Comparison of ENCODE assay signal across 9 cellular contexts in the genomic region with DNA sequence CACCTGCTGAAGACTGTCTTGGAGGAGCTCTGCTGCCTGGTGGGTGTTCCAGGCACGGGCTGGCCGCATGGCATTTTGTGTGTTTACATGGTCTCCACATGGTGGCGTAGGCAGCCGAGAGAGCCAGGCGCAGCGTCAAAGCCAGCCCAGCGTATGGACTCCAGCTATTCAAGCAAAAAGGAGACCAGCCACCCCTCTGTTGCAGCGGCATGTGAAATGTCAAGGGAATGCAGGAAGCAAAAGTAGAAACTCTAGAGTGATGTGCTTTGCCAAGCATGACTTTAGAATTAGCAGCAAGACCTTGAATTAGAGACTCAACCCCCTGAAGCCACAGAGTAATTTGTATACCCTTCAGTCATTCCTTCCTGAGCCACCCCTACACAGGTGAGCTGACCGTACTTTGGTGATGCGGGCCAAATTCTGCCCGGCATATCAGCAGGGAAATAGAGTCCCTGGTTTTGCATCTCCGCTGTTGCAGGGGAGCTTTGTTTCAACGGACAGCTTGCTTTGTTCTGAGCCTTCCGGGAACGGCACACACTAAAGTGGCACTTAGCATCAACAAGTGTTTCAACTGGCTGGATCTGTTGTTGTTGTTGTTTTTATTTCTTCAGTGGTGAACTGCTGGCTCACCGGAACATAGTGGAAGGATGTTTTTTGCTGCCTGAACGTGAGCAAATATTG. TPM values are rescaled to one million over a fixed set of nuclear protein-coding genes. Genes with fewer than 3 reads are reported as not detected.
DNase-seq lines count a peak whose midpoint lies in the region; ATAC-seq and TF ChIP-seq lines count a peak whose summit lies in the region.
"Had no signal": no experiment of that assay in that cellular context is flagged by ENCODE, and none has a peak within 500 bp of the region (broad histone marks: within the 10 kb centered on the region; RNA-seq: fewer than 3 reads in every experiment).

No MANE protein-coding gene starts in this region.

- no peak for TF ChIP-seq POLR2A in adrenal gland (IDR thresholded peaks at IDR 0.05)

- DNase-seq in DMS53 (lab: John Stamatoyannopoulos, UW) (peak; percentile 37), DMS53 treated with DMSO at 0.1 percent for 48 hours (lab: John Stamatoyannopoulos, UW; ENCODE audit: unreplicated experiment) (no peak), NAMALWA (ENCODE audit: low spot score) (peak; percentile 79), adrenal gland (peak; percentile 33 to 65 (median 46)), kidney tubule cell (ENCODE audit: low spot score) (peak; percentile 85), cortex of kidney (lab: John Stamatoyannopoulos, UW) (no peak)

- WGBS in adrenal gland, 4 donors, result 47 to 73% (median 61%) methylated on average over 11 to 17 of the region's 17 CpGs

- H3K4me3 ChIP-seq in adrenal gland, result no peak overlapping the region
- H3K4me3 ChIP-seq: skin epidermis had no signal

- H3K9me3 ChIP-seq in adrenal gland (replicated peaks in 1 of 3), result no peaks in the 10 kb centered on the region

- peak in 5 of 6 experiments; percentile 21 to 43 (median 35) for TF ChIP-seq CTCF in adrenal gland (IDR thresholded peaks at IDR 0.05)

- H3K4me1 ChIP-seq in adrenal gland (replicated peaks in 1 of 2), result no peaks in the 10 kb centered on the region

- intact Hi-C loops in adrenal gland (cut with DNase I), result no loop called here

- no peak overlapping the region for H3K27ac ChIP-seq in adrenal gland
- H3K27ac ChIP-seq: skin epidermis had no signal

- H3K27me3 ChIP-seq in adrenal gland, result peaks cover 4% of the 10 kb centered on the region

- ATAC-seq in GM21423 (IDR thresholded peaks at IDR 0.05; ENCODE audit: unreplicated experiment), result peak; percentile 58
- ATAC-seq in HG02610 (IDR thresholded peaks at IDR 0.05; ENCODE audit: unreplicated experiment), result no peak

- H3K36me3 ChIP-seq in adrenal gland (replicated peaks in 1 of 2), result no peaks in the 10 kb centered on the region

RNA-seq across cellular contexts. Expression of a gene that starts 48.5 kb away (rescaled TPM):
- 1 to 10 TPM in 4 of 8 donors, under 1 TPM in 4; 0.46 to 2.6 (median 1.2) TPM for total RNA-seq in adrenal gland
- polyA plus RNA-seq in adrenal gland, result under 1 TPM; 0.10 to 0.48 (median 0.16) TPM

Comparison
In these comparisons a context has a peak if more than half of its experiments do, and no peak if none do; other contexts are left out.
1. DNase-seq: peak in DMS53 (single experiment), NAMALWA (single experiment), adrenal gland (7 of 7) and kidney tubule cell (single experiment); none in DMS53 treated with DMSO at 0.1 percent for 48 hours (single experiment) and cortex of kidney (single experiment).